Comparison of ENCODE assay signal across 25 cellular contexts in genomic region chr3:62093025-62093424, GRCh38.
"Had no signal": no experiment of that assay in that cellular context is flagged by ENCODE, and none has a peak within 500 bp of the region (broad histone marks: within the 10 kb centered on the region; RNA-seq: fewer than 3 reads in every experiment).

No MANE protein-coding gene starts in this region.

- H3K27me3 ChIP-seq: dorsolateral prefrontal cortex, esophagus squamous epithelium, gastroesophageal sphincter, heart right ventricle, left lung had no signal

- H3K9me3 ChIP-seq: esophagus squamous epithelium, gastroesophageal sphincter, heart right ventricle, left lung, lower lobe of right lung, mucosa of descending colon had no signal

- H3K9me3 Mint-ChIP-seq: mesothelial cell of epicardium; naive thymus-derived CD8-positive, alpha-beta T cell had no signal

- ATAC-seq: gastroesophageal sphincter; heart right ventricle; left cardiac atrium; left lung; left ventricle myocardium superior; lower lobe of right lung; mucosa of descending colon; naive thymus-derived CD8-positive, alpha-beta T cell had no signal

- FAIRE-seq: colon, endothelial cell of umbilical vein, islet of Langerhans, keratinocyte had no signal

- H3K36me3 ChIP-seq: esophagus squamous epithelium, gastroesophageal sphincter, heart right ventricle, left lung, lower lobe of right lung had no signal

- H3K27ac Mint-ChIP-seq: mesothelial cell of epicardium; naive B cell; naive thymus-derived CD8-positive, alpha-beta T cell had no signal

- H3K4me3 ChIP-seq: coronary artery, dorsolateral prefrontal cortex, esophagus squamous epithelium, gastroesophageal sphincter, heart right ventricle, left lung, lower lobe of right lung, mucosa of descending colon had no signal

- H3K27ac ChIP-seq: coronary artery, dorsolateral prefrontal cortex, esophagus squamous epithelium, gastroesophageal sphincter, heart right ventricle, left lung, lower lobe of right lung had no signal

- H3K4me1 Mint-ChIP-seq: naive B cell; naive thymus-derived CD8-positive, alpha-beta T cell had no signal

- H3K36me3 Mint-ChIP-seq: mesothelial cell of epicardium; naive B cell; naive thymus-derived CD8-positive, alpha-beta T cell had no signal

- H3K4me1 ChIP-seq: esophagus squamous epithelium, left lung, lower lobe of right lung had no signal

- H3K4me3 Mint-ChIP-seq: mesothelial cell of epicardium; naive B cell; naive thymus-derived CD8-positive, alpha-beta T cell had no signal

- DNase-seq: dermis blood vessel endothelial cell; dorsolateral prefrontal cortex; effector CD4-positive, alpha-beta T cell; effector memory CD4-positive, alpha-beta T cell; esophagus squamous epithelium; foreskin fibroblast; foreskin melanocyte; head of caudate nucleus; heart right ventricle; hippocampal formation; left cardiac atrium; left lung; left ventricle myocardium superior; lower lobe of right lung; mesenchymal stem cell; mucosa of descending colon; naive B cell; naive thymus-derived CD8-positive, alpha-beta T cell had no signal
